In genomic region chr2:178265851-178266250, GRCh38 we compare ENCODE assay signal across 26 cellular contexts.
"Had no signal": no experiment of that assay in that cellular context is flagged by ENCODE, and none has a peak within 500 bp of the region (broad histone marks: within the 10 kb centered on the region; RNA-seq: fewer than 3 reads in every experiment).

No MANE protein-coding gene starts in this region.

- H3K9me3 ChIP-seq: ascending aorta, ovary, prostate gland, stomach, tibial nerve had no signal

- H3K27me3 ChIP-seq: ascending aorta, cardiac muscle cell, ovary, stomach, tibial nerve had no signal

- H3K27ac ChIP-seq: ascending aorta, cardiac muscle cell, ovary, prostate gland, stomach, tibial nerve, VCaP had no signal

- H3K4me3 Mint-ChIP-seq: activated CD4-positive, alpha-beta memory T cell treated with anti-CD3 and anti-CD28 coated beads for 36 hours; activated CD4-positive, alpha-beta T cell treated with anti-CD3 and anti-CD28 coated beads, Interleukin-2, amount 10 ng/mL, durations not matched to agents 24 days and 14 days; activated naive CD4-positive, alpha-beta T cell treated with anti-CD3 and anti-CD28 coated beads, Interleukin-2, amount 10 ng/mL, durations not matched to agents 7 days and 5 days; activated naive CD8-positive, alpha-beta T cell treated with anti-CD3 and anti-CD28 coated beads, Interleukin-2, amount 10 ng/mL, durations not matched to agents 7 days and 5 days; activated T-helper 1 cell treated with anti-CD3 and anti-CD28 coated beads, Interleukin-12 subunit alpha, Interleukin-12 subunit beta, Interleukin-2, Interleukin-4 antibody, amounts not matched to agents 30 ng/mL and 10 ng/mL and 1 ng/mL, durations not matched to agents 14 hours and 24 hours and 36 hours; brain; effector memory CD8-positive, alpha-beta T cell; nephron; stimulated activated naive B cell treated with anti-CD40 and anti-IgM and Interleukin-4, amounts not matched to agents 10 μg/mL and 1 μg/mL and 100 μg/mL, for 72 hours had no signal

- ATAC-seq: effector memory CD8-positive, alpha-beta T cell; left cardiac atrium; left ventricle myocardium superior; stimulated activated naive B cell treated with anti-CD40 and anti-IgM and Interleukin-4, amounts not matched to agents 10 μg/mL and 1 μg/mL and 100 μg/mL, for 72 hours had no signal

- H3K4me1 Mint-ChIP-seq: activated CD4-positive, alpha-beta T cell treated with anti-CD3 and anti-CD28 coated beads, Interleukin-2, amount 10 ng/mL, durations not matched to agents 24 days and 14 days; activated naive CD4-positive, alpha-beta T cell treated with anti-CD3 and anti-CD28 coated beads, Interleukin-2, amount 10 ng/mL, durations not matched to agents 7 days and 5 days; activated naive CD8-positive, alpha-beta T cell treated with anti-CD3 and anti-CD28 coated beads, Interleukin-2, amount 10 ng/mL, durations not matched to agents 7 days and 5 days; nephron; stimulated activated naive B cell treated with anti-CD40 and anti-IgM and Interleukin-4, amounts not matched to agents 10 μg/mL and 1 μg/mL and 100 μg/mL, for 72 hours had no signal

- H3K36me3 ChIP-seq: ascending aorta, cardiac muscle cell, ovary, prostate gland, stomach, tibial nerve had no signal

- H3K9me3 Mint-ChIP-seq: activated CD4-positive, alpha-beta memory T cell treated with anti-CD3 and anti-CD28 coated beads for 36 hours; activated CD4-positive, alpha-beta T cell treated with anti-CD3 and anti-CD28 coated beads, Interleukin-2, amount 10 ng/mL, durations not matched to agents 24 days and 14 days; activated naive CD4-positive, alpha-beta T cell treated with anti-CD3 and anti-CD28 coated beads, Interleukin-2, amount 10 ng/mL, durations not matched to agents 7 days and 5 days; activated naive CD8-positive, alpha-beta T cell treated with anti-CD3 and anti-CD28 coated beads, Interleukin-2, amount 10 ng/mL, durations not matched to agents 7 days and 5 days; activated T-helper 1 cell treated with anti-CD3 and anti-CD28 coated beads, Interleukin-12 subunit alpha, Interleukin-12 subunit beta, Interleukin-2, Interleukin-4 antibody, amounts not matched to agents 30 ng/mL and 10 ng/mL and 1 ng/mL, durations not matched to agents 14 hours and 24 hours and 36 hours; brain; effector memory CD8-positive, alpha-beta T cell; nephron; stimulated activated naive B cell treated with anti-CD40 and anti-IgM and Interleukin-4, amounts not matched to agents 10 μg/mL and 1 μg/mL and 100 μg/mL, for 72 hours had no signal

- H3K27me3 Mint-ChIP-seq: activated naive CD4-positive, alpha-beta T cell treated with anti-CD3 and anti-CD28 coated beads, Interleukin-2, amount 10 ng/mL, durations not matched to agents 7 days and 5 days; activated naive CD8-positive, alpha-beta T cell treated with anti-CD3 and anti-CD28 coated beads, Interleukin-2, amount 10 ng/mL, durations not matched to agents 7 days and 5 days; brain had no signal

- H3K4me3 ChIP-seq: ascending aorta, cardiac muscle cell, ovary, prostate gland, stomach, tibial nerve had no signal

- H3K36me3 Mint-ChIP-seq: activated CD4-positive, alpha-beta memory T cell treated with anti-CD3 and anti-CD28 coated beads for 36 hours; activated naive CD4-positive, alpha-beta T cell treated with anti-CD3 and anti-CD28 coated beads, Interleukin-2, amount 10 ng/mL, durations not matched to agents 7 days and 5 days; activated naive CD8-positive, alpha-beta T cell treated with anti-CD3 and anti-CD28 coated beads, Interleukin-2, amount 10 ng/mL, durations not matched to agents 7 days and 5 days; brain; stimulated activated naive B cell treated with anti-CD40 and anti-IgM and Interleukin-4, amounts not matched to agents 10 μg/mL and 1 μg/mL and 100 μg/mL, for 72 hours had no signal

- H3K4me1 ChIP-seq: ascending aorta, prostate gland, tibial nerve had no signal

- H3K27ac Mint-ChIP-seq: activated CD4-positive, alpha-beta memory T cell treated with anti-CD3 and anti-CD28 coated beads for 36 hours; activated CD4-positive, alpha-beta T cell treated with anti-CD3 and anti-CD28 coated beads, Interleukin-2, amount 10 ng/mL, durations not matched to agents 24 days and 14 days; activated naive CD4-positive, alpha-beta T cell treated with anti-CD3 and anti-CD28 coated beads, Interleukin-2, amount 10 ng/mL, durations not matched to agents 7 days and 5 days; activated naive CD8-positive, alpha-beta T cell treated with anti-CD3 and anti-CD28 coated beads, Interleukin-2, amount 10 ng/mL, durations not matched to agents 7 days and 5 days; activated T-helper 1 cell treated with anti-CD3 and anti-CD28 coated beads, Interleukin-12 subunit alpha, Interleukin-12 subunit beta, Interleukin-2, Interleukin-4 antibody, amounts not matched to agents 30 ng/mL and 10 ng/mL and 1 ng/mL, durations not matched to agents 14 hours and 24 hours and 36 hours; effector memory CD8-positive, alpha-beta T cell; nephron; stimulated activated naive B cell treated with anti-CD40 and anti-IgM and Interleukin-4, amounts not matched to agents 10 μg/mL and 1 μg/mL and 100 μg/mL, for 72 hours had no signal

- DNase-seq: activated CD4-positive, alpha-beta memory T cell treated with anti-CD3 and anti-CD28 coated beads for 36 hours; activated CD4-positive, alpha-beta T cell treated with anti-CD3 and anti-CD28 coated beads, Interleukin-2, amount 10 ng/mL, durations not matched to agents 24 days and 14 days; activated CD4-positive, CD25-positive, alpha-beta regulatory T cell treated with anti-CD3 and anti-CD28 coated beads, Interleukin-2, amount 50 U/mL, for 72 hours; activated CD8-positive, alpha-beta memory T cell treated with anti-CD3 and anti-CD28 coated beads, Interleukin-2, amount 50 U/mL, for 4 hours; activated gamma-delta T cell; activated naive CD4-positive, alpha-beta T cell treated with anti-CD3 and anti-CD28 coated beads, Interleukin-2, amount 10 ng/mL, durations not matched to agents 7 days and 5 days; activated naive CD8-positive, alpha-beta T cell treated with anti-CD3 and anti-CD28 coated beads, Interleukin-2, amount 10 ng/mL, durations not matched to agents 7 days and 5 days; activated T-cell treated with anti-CD3 and anti-CD28 coated beads, Interleukin-2, amount 50 U/mL, for 1 hour; cortex of kidney; effector memory CD8-positive, alpha-beta T cell; hippocampal formation; left cardiac atrium; left ventricle myocardium superior; ovary; stimulated activated CD4-positive, alpha-beta T cell treated with anti-CD3 and anti-CD28 coated beads, Interleukin-15, amount 100 ng/mL, for 24 hours; stimulated activated CD4-positive, alpha-beta T cell treated with anti-CD3 and anti-CD28 coated beads, Interleukin-2, amount 100 ng/mL, for 24 hours; stimulated activated naive B cell treated with anti-CD40 and anti-IgM and Interleukin-4, amounts not matched to agents 10 μg/mL and 1 μg/mL and 100 μg/mL, for 72 hours; stomach had no signal
